Comparison of ENCODE assay signal across 17 cellular contexts in genomic region chr11:61467609-61468401, GRCh38. TPM values are rescaled to one million over a fixed set of nuclear protein-coding genes. Genes with fewer than 3 reads are reported as not detected.
DNase-seq lines count a peak whose midpoint lies in the region; ATAC-seq, FAIRE-seq and TF ChIP-seq lines count a peak whose summit lies in the region.
"Had no signal": no experiment of that assay in that cellular context is flagged by ENCODE, and none has a peak within 500 bp of the region (broad histone marks: within the 10 kb centered on the region; RNA-seq: fewer than 3 reads in every experiment).

No MANE protein-coding gene starts in this region.

- peak overlapping the region in 2 of 3 donors; percentile 33 to 65 for H3K27ac Mint-ChIP-seq in CD4-positive, CD25-positive, alpha-beta regulatory T cell
- H3K27ac Mint-ChIP-seq in neural crest cell (ENCODE audit: unreplicated experiment) = peak overlapping the region; percentile 46
- H3K27ac Mint-ChIP-seq: B cell; CD4-positive, alpha-beta T cell had no signal

- no peak overlapping the region for H3K14ac ChIP-seq in neuronal stem cell (ENCODE audit: low read length)

- no peaks in the 10 kb centered on the region for H3K27me3 ChIP-seq in CD4-positive, CD25-positive, alpha-beta regulatory T cell (ENCODE audit: control insufficient read depth, insufficient read depth, low read length)
- H3K27me3 ChIP-seq in neuronal stem cell (ENCODE audit: control insufficient read depth in 3 of 3, insufficient read depth in 3 of 3, low read depth in 1 of 3, low read length in 3 of 3) = no peaks in the 10 kb centered on the region

- no peaks in the 10 kb centered on the region for H3K27me3 Mint-ChIP-seq in CD4-positive, CD25-positive, alpha-beta regulatory T cell
- no peaks in the 10 kb centered on the region for H3K27me3 Mint-ChIP-seq in neural crest cell (ENCODE audit: low read depth)
- H3K27me3 Mint-ChIP-seq: B cell; CD4-positive, alpha-beta T cell had no signal

- H3K18ac ChIP-seq in neuronal stem cell (ENCODE audit: low read length) = no peak overlapping the region

- H3K4me1 Mint-ChIP-seq in CD4-positive, CD25-positive, alpha-beta regulatory T cell = peaks cover 0 to 2% (median 0%) of the 10 kb centered on the region in 4 donors
- H3K4me1 Mint-ChIP-seq in neural crest cell = peaks cover 14% of the 10 kb centered on the region
- H3K4me1 Mint-ChIP-seq: B cell had no signal

- H2BK5ac ChIP-seq in neuronal stem cell (ENCODE audit: low read length) = no peak overlapping the region

- no peak overlapping the region for H2AFZ ChIP-seq in neuronal stem cell (ENCODE audit: low read length)

- no peak for ATAC-seq in CD4-positive, CD25-positive, alpha-beta regulatory T cell (ENCODE audit: low read depth in 2 of 2)

- no peak overlapping the region for H3K4me3 Mint-ChIP-seq in CD4-positive, CD25-positive, alpha-beta regulatory T cell
- H3K4me3 Mint-ChIP-seq in neural crest cell = no peak overlapping the region
- H3K4me3 Mint-ChIP-seq: B cell; CD4-positive, alpha-beta T cell; H9 had no signal

- H3K27ac ChIP-seq in CD4-positive, CD25-positive, alpha-beta regulatory T cell (ENCODE audit: insufficient read depth, low read length, poor library complexity, severe bottlenecking) = no peak overlapping the region
- no peak overlapping the region for H3K27ac ChIP-seq in neuronal stem cell (replicated peaks; ENCODE audit: low read length)

- no peak for DNase-seq in CD4-positive, CD25-positive, alpha-beta regulatory T cell
- peak; percentile 20 for DNase-seq in ELR (ENCODE audit: low read depth)
- DNase-seq in epithelial cell of esophagus (ENCODE audit: low read depth) = peak; percentile 29
- no peak for DNase-seq in neural crest cell (ENCODE audit: low read depth, low spot score)
- DNase-seq in D721Med (ENCODE audit: insufficient read length, low spot score) = no peak
- no peak for DNase-seq in neuronal stem cell (ENCODE audit: low spot score)
- DNase-seq in activated CD8-positive, alpha-beta memory T cell treated with anti-CD3 and anti-CD28 coated beads for 24 hours = no peak
- DNase-seq: CD4-positive, alpha-beta T cell; DMS53; H9; IMR-90; Kasumi-1; MM.1S; NCI-H1092 treated with DMSO at 0.1 percent for 48 hours; NCI-H524 had no signal

- no peaks in the 10 kb centered on the region for H3K79me1 ChIP-seq in neuronal stem cell (ENCODE audit: low read depth, low read length)

- TF ChIP-seq CTCF in epithelial cell of esophagus (IDR thresholded peaks at IDR 0.05; ENCODE audit: insufficient read depth, low read depth, low read length, missing control alignments) (no peak), neural crest cell (conservative IDR thresholded peaks at IDR 0.05) (no peak), D721Med (IDR thresholded peaks at IDR 0.05; ENCODE audit: insufficient read depth, missing control alignments) (no peak)

- no peak overlapping the region for H3K4me3 ChIP-seq in CD4-positive, CD25-positive, alpha-beta regulatory T cell (ENCODE audit: low read depth, low read length)
- H3K4me3 ChIP-seq in epithelial cell of esophagus (ENCODE audit: low read length) (no peak overlapping the region), neuronal stem cell (ENCODE audit: low read length in 2 of 2) (no peak overlapping the region)

- no peak overlapping the region for H2BK120ac ChIP-seq in neuronal stem cell (ENCODE audit: low read depth, low read length)

- H3K9ac ChIP-seq in neuronal stem cell (ENCODE audit: low read depth, low read length, poor library complexity) = no peak overlapping the region

- peaks cover 19% of the 10 kb centered on the region for H3K36me3 ChIP-seq in CD4-positive, CD25-positive, alpha-beta regulatory T cell (ENCODE audit: control insufficient read depth, insufficient read depth, low read length)
- peaks cover 4 to 37% of the 10 kb centered on the region in 2 donors for H3K36me3 ChIP-seq in neuronal stem cell (replicated peaks in 1 of 2; ENCODE audit: control insufficient read depth in 2 of 2, insufficient read depth in 2 of 2, low read length in 2 of 2)

- H4K91ac ChIP-seq in neuronal stem cell (ENCODE audit: low read depth, low read length, poor library complexity) = no peak overlapping the region

- H3K9me3 ChIP-seq in CD4-positive, CD25-positive, alpha-beta regulatory T cell (ENCODE audit: control insufficient read depth in 2 of 2, low read length in 2 of 2) = no peaks in the 10 kb centered on the region
- no peaks in the 10 kb centered on the region for H3K9me3 ChIP-seq in neuronal stem cell (replicated peaks in 1 of 2; ENCODE audit: control insufficient read depth in 2 of 2, insufficient read depth in 1 of 2, low read depth in 1 of 2, low read length in 2 of 2)

- H3K4ac ChIP-seq in neuronal stem cell (ENCODE audit: low read length) = no peak overlapping the region

- no CpG with 5 or more reads among the region's 13 CpGs for WGBS in neuronal stem cell (ENCODE audit: extremely low coverage in 2 of 2, insufficient read length in 2 of 2, insufficient replicate concordance in 1 of 2), 2 donors

- H3K4me1 ChIP-seq in CD4-positive, CD25-positive, alpha-beta regulatory T cell (ENCODE audit: control insufficient read depth, insufficient read depth, low read length, poor library complexity, severe bottlenecking) = no peaks in the 10 kb centered on the region
- H3K4me1 ChIP-seq in neuronal stem cell (ENCODE audit: control insufficient read depth in 2 of 2, insufficient read depth in 1 of 2, low read depth in 1 of 2, low read length in 2 of 2) = no peaks in the 10 kb centered on the region

- no peak overlapping the region for H2BK15ac ChIP-seq in neuronal stem cell (ENCODE audit: low read length)

- no peak overlapping the region for H2BK12ac ChIP-seq in neuronal stem cell (ENCODE audit: low read length)

- H3K36me3 Mint-ChIP-seq in CD4-positive, CD25-positive, alpha-beta regulatory T cell = peaks cover 21% of the 10 kb centered on the region
- peaks cover 7% of the 10 kb centered on the region for H3K36me3 Mint-ChIP-seq in neural crest cell (ENCODE audit: low read depth)

- no peak overlapping the region for H2AK5ac ChIP-seq in neuronal stem cell (ENCODE audit: low read depth, low read length)

- H3K23ac ChIP-seq in neuronal stem cell (ENCODE audit: low read depth, low read length, poor library complexity) = no peak overlapping the region

- H3K9me3 Mint-ChIP-seq in CD4-positive, CD25-positive, alpha-beta regulatory T cell = peaks cover 0 to 2% (median 0%) of the 10 kb centered on the region in 7 donors
- no peaks in the 10 kb centered on the region for H3K9me3 Mint-ChIP-seq in neural crest cell
- H3K9me3 Mint-ChIP-seq: CD4-positive, alpha-beta T cell; H9 had no signal

- H4K8ac ChIP-seq in neuronal stem cell (ENCODE audit: low read depth, low read length) = no peak overlapping the region

- H3K4me2 ChIP-seq in neuronal stem cell (ENCODE audit: insufficient read depth, low read length, poor library complexity, severe bottlenecking) = no peak overlapping the region

- FAIRE-seq in D721Med (lab: Jason Lieb, UNC) = no peak

RNA-seq across cellular contexts. Expression of gene SDHAF2, which starts 37.9 kb away (rescaled TPM):
- total RNA-seq in CD4-positive, CD25-positive, alpha-beta regulatory T cell = 36.7 TPM
- polyA plus RNA-seq in CD4-positive, CD25-positive, alpha-beta regulatory T cell = 100 to 1,000 TPM in 2 of 4 donors, 10 to 100 TPM in 2; 92.9 to 127 (median 105) TPM
- 33.8 and 35.0 TPM in 2 replicates for total RNA-seq in neural crest cell
- 16.8 TPM for polyA plus RNA-seq in neuronal stem cell (2013, experiment 1 of 2)
- polyA plus RNA-seq in neuronal stem cell (2013, experiment 2 of 2) = 16.3 TPM

RNA-seq across cellular contexts. Expression of gene CPSF7, which starts 38.0 kb away (rescaled TPM):
- 111 TPM for total RNA-seq in CD4-positive, CD25-positive, alpha-beta regulatory T cell
- 10 to 100 TPM; 23.5 to 32.0 (median 25.4) TPM for polyA plus RNA-seq in CD4-positive, CD25-positive, alpha-beta regulatory T cell
- total RNA-seq in neural crest cell = 144 and 150 TPM in 2 replicates
- 126 TPM for polyA plus RNA-seq in neuronal stem cell (2013, experiment 1 of 2)
- 123 TPM for polyA plus RNA-seq in neuronal stem cell (2013, experiment 2 of 2)

RNA-seq across cellular contexts. Expression of gene LRRC10B, which starts 40.7 kb away (rescaled TPM):
- total RNA-seq in CD4-positive, CD25-positive, alpha-beta regulatory T cell = not detected
- polyA plus RNA-seq in CD4-positive, CD25-positive, alpha-beta regulatory T cell = not detected
- 2.8 and 2.9 TPM in 2 replicates for total RNA-seq in neural crest cell
- 1.5 TPM for polyA plus RNA-seq in neuronal stem cell (2013, experiment 1 of 2)
- polyA plus RNA-seq in neuronal stem cell (2013, experiment 2 of 2) = 1.4 TPM
- total RNA-seq: B cell; CD4-positive, alpha-beta T cell; IMR-90 had no signal
- polyA plus RNA-seq: AG04450, IMR-90 had no signal

Comparison
In these comparisons a context has a peak if more than half of its experiments do, and no peak if none do; other contexts are left out.
1. DNase-seq: peak in ELR (single experiment) and epithelial cell of esophagus (single experiment); none in CD4-positive, CD25-positive, alpha-beta regulatory T cell (0 of 3), neural crest cell (single experiment), D721Med (single experiment), neuronal stem cell (single experiment) and activated CD8-positive, alpha-beta memory T cell treated with anti-CD3 and anti-CD28 coated beads for 24 hours (single experiment).